In genomic region chr16:50309527-50310307, GRCh38 we compare ENCODE assay signal across 10 cellular contexts. TPM values are rescaled to one million over a fixed set of nuclear protein-coding genes. Genes with fewer than 3 reads are reported as not detected.
DNase-seq lines count a peak whose midpoint lies in the region; ATAC-seq, FAIRE-seq and TF ChIP-seq lines count a peak whose summit lies in the region.
"Had no signal": no experiment of that assay in that cellular context is flagged by ENCODE, and none has a peak within 500 bp of the region (broad histone marks: within the 10 kb centered on the region; RNA-seq: fewer than 3 reads in every experiment).

No MANE protein-coding gene starts in this region.

- POLR2A ChIA-PET in A549 (lab: Yijun Ruan, JAX) = no interaction called here

- no peak overlapping the region for H3K4me3 Mint-ChIP-seq in activated T-helper 17 cell treated with anti-CD3 and anti-CD28 coated beads, Interleukin-2, amount 50 U/mL, for 72 hours

- FAIRE-seq in A549 (lab: Jason Lieb, UNC) = no peak

- H3K4me1 ChIP-seq in A549 = no peaks in the 10 kb centered on the region

- H3K4me3 ChIP-seq in A549 = no peak overlapping the region
- no peak overlapping the region for H3K4me3 ChIP-seq in lower leg skin (ENCODE audit: low read depth, poor library complexity, severe bottlenecking)

- in situ Hi-C loops in GM13976 (cut with MboI; ENCODE audit: low sequenced_read_pairs, unreplicated experiment) = no loop called here

- DNase-seq in A549 (ENCODE audit: low read depth in 1 of 2, low spot score in 1 of 2) = no peak
- DNase-seq in GM13976 (ENCODE audit: low spot score) = peak; percentile 27
- DNase-seq in lower leg skin (ENCODE audit: low spot score in 2 of 2) = peak; percentile 14 to 84
- no peak for DNase-seq in NCI-H2081 (lab: John Stamatoyannopoulos, UW)
- no peak for DNase-seq in SW 1271 (lab: John Stamatoyannopoulos, UW)
- DNase-seq: DMS79 treated with DMSO at 0.1 percent for 48 hours, NCI-H1048 had no signal

- H3K4me1 Mint-ChIP-seq in activated T-helper 17 cell treated with anti-CD3 and anti-CD28 coated beads, Interleukin-2, amount 50 U/mL, for 72 hours = peaks cover 20% of the 10 kb centered on the region

- no peak for TF ChIP-seq EP300 in A549 (IDR thresholded peaks at IDR 0.05)

- no peak for TF ChIP-seq CTCF in A549 (IDR thresholded peaks at IDR 0.05)
- no peak for TF ChIP-seq CTCF in GM13976 (IDR thresholded peaks at IDR 0.05; ENCODE audit: borderline replicate concordance, control extremely low read depth, extremely low read depth, insufficient read depth, missing control alignments)
- no peak for TF ChIP-seq CTCF in lower leg skin (IDR thresholded peaks at IDR 0.05)

- TF ChIP-seq RAD21 in A549 (conservative IDR thresholded peaks at IDR 0.05 in 1 of 2, IDR thresholded peaks at IDR 0.05 in 1 of 2) = no peak

- peaks cover 74% of the 10 kb centered on the region for H3K36me3 Mint-ChIP-seq in activated T-helper 17 cell treated with anti-CD3 and anti-CD28 coated beads, Interleukin-2, amount 50 U/mL, for 72 hours (ENCODE audit: low read depth)

- H3K27ac Mint-ChIP-seq in activated T-helper 17 cell treated with anti-CD3 and anti-CD28 coated beads, Interleukin-2, amount 50 U/mL, for 72 hours = peak overlapping the region; percentile 78

- no peak overlapping the region for H3K27ac ChIP-seq in A549

- no peak overlapping the region for H3K4me2 ChIP-seq in A549

- no peaks in the 10 kb centered on the region for H3K9me3 Mint-ChIP-seq in activated T-helper 17 cell treated with anti-CD3 and anti-CD28 coated beads, Interleukin-2, amount 50 U/mL, for 72 hours

- no peaks in the 10 kb centered on the region for H3K27me3 Mint-ChIP-seq in activated T-helper 17 cell treated with anti-CD3 and anti-CD28 coated beads, Interleukin-2, amount 50 U/mL, for 72 hours

- TF ChIP-seq POLR2A in A549 (IDR thresholded peaks at IDR 0.05; ENCODE audit: low read length) = no peak
- no peak for TF ChIP-seq POLR2A in lower leg skin (IDR thresholded peaks at IDR 0.05)

- CTCF ChIA-PET in A549 (lab: Yijun Ruan, JAX) = interaction anchor here (1.4 to 1.7 kb wide), 2 partner anchors 45 to 64 kb away, joined by 5 to 6 read pairs; no protein-coding TSS in a partner anchor

- no peaks in the 10 kb centered on the region for H3K9me3 ChIP-seq in A549

- intact Hi-C loops in lower leg skin (cut with DNase I; ENCODE audit: low total_unique reads) = no loop called here

- ATAC-seq in A549 (peak; percentile 11 to 28; a peak in 4 of 6 replicates), HG03196 (IDR thresholded peaks at IDR 0.05; ENCODE audit: unreplicated experiment) (no peak), HG02571 (IDR thresholded peaks at IDR 0.05; ENCODE audit: unreplicated experiment) (no peak)
- ATAC-seq in activated T-helper 17 cell treated with anti-CD3 and anti-CD28 coated beads, Interleukin-2, amount 50 U/mL, for 72 hours (replicated peaks) = no peak

- 96% methylated on average over 11 of the region's 15 CpGs for WGBS in A549 (ENCODE audit: missing lambda C conversion rate)
- WGBS in lower leg skin, 2 donors = 44 to 48% methylated on average over 13 to 15 of the region's 15 CpGs

TF ChIP-seq in A549, 52 proteins besides CTCF, POLR2A, EP300 and RAD21:
- TF ChIP-seq, protein P1, sequence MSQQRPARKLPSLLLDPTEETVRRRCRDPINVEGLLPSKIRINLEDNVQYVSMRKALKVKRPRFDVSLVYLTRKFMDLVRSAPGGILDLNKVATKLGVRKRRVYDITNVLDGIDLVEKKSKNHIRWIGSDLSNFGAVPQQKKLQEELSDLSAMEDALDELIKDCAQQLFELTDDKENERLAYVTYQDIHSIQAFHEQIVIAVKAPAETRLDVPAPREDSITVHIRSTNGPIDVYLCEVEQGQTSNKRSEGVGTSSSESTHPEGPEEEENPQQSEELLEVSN (IDR thresholded peaks at IDR 0.05; ENCODE audit: borderline replicate concordance, low read depth) = no peak
- TF ChIP-seq JUN (IDR thresholded peaks at IDR 0.05) (no peak), SREBF2 (IDR thresholded peaks at IDR 0.05) (no peak), SMC3 (IDR thresholded peaks at IDR 0.05) (no peak), FOSB (CRISPR knock-in tag; IDR thresholded peaks at IDR 0.05) (no peak), HOXA7 (CRISPR knock-in tag; IDR thresholded peaks at IDR 0.05) (no peak), PBX3 (IDR thresholded peaks at IDR 0.05) (no peak), BHLHE40 (IDR thresholded peaks at IDR 0.05; ENCODE audit: low read depth, low read length) (no peak), ZC3H11A (IDR thresholded peaks at IDR 0.05) (no peak), KDM1A (IDR thresholded peaks at IDR 0.05; ENCODE audit: low read depth) (no peak), RFX5 (IDR thresholded peaks at IDR 0.05) (no peak), MAFK (IDR thresholded peaks at IDR 0.05; ENCODE audit: partially characterized antibody) (no peak), FOSL2 (IDR thresholded peaks at IDR 0.05) (no peak), FOSL2 (CRISPR knock-in tag; IDR thresholded peaks at IDR 0.05) (no peak), CBX8 (IDR thresholded peaks at IDR 0.05) (no peak), CHD4 (IDR thresholded peaks at IDR 0.05; ENCODE audit: borderline replicate concordance) (no peak), ESRRA (IDR thresholded peaks at IDR 0.05; ENCODE audit: borderline replicate concordance, low read length) (no peak), MAZ (IDR thresholded peaks at IDR 0.05; ENCODE audit: borderline replicate concordance, low read depth, low read length) (no peak)
- TF ChIP-seq, protein P2, sequence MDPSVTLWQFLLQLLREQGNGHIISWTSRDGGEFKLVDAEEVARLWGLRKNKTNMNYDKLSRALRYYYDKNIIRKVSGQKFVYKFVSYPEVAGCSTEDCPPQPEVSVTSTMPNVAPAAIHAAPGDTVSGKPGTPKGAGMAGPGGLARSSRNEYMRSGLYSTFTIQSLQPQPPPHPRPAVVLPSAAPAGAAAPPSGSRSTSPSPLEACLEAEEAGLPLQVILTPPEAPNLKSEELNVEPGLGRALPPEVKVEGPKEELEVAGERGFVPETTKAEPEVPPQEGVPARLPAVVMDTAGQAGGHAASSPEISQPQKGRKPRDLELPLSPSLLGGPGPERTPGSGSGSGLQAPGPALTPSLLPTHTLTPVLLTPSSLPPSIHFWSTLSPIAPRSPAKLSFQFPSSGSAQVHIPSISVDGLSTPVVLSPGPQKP (IDR thresholded peaks at IDR 0.05; ENCODE audit: low read depth, low read length) = no peak

RNA-seq across cellular contexts. Expression of gene ADCY7, which starts 43.4 kb away (rescaled TPM):
- 10.5 and 15.8 TPM in 2 replicates for polyA plus RNA-seq in A549 (2011; rRNA removed)
- 16.6 and 25.2 TPM in 2 replicates for polyA plus RNA-seq in A549 (2012; cell fraction: cytosol; rRNA removed)
- 54.2 and 75.4 TPM in 2 replicates for polyA plus RNA-seq in A549 (2012; cell fraction: nucleus; rRNA removed)
- 14.9 to 19.5 TPM (median 18.7 TPM) in 3 replicates for polyA plus RNA-seq in A549 (2017; fragmentation: RNase III; extraction: RNeasy Plus Mini Kit Qiagen cat#74134 plus additional on column Dnase treatment)
- 40.8 and 47.1 TPM in 2 replicates for polyA minus RNA-seq in A549 (2011; rRNA and poly(A)+ RNA removed)
- total RNA-seq in activated T-helper 17 cell treated with anti-CD3 and anti-CD28 coated beads, Interleukin-2, amount 50 U/mL, for 72 hours = 100 to 1,000 TPM; 156 to 173 TPM
- 10 to 100 TPM; 14.0 to 28.2 (median 21.0) TPM for total RNA-seq in lower leg skin

RNA-seq across cellular contexts. Expression of gene BRD7, which starts 59.1 kb away (rescaled TPM):
- 94.5 and 102 TPM in 2 replicates for polyA plus RNA-seq in A549 (2011; rRNA removed)
- 26.2 and 30.8 TPM in 2 replicates for polyA plus RNA-seq in A549 (2012; cell fraction: cytosol; rRNA removed)
- 28.5 and 30.8 TPM in 2 replicates for polyA plus RNA-seq in A549 (2012; cell fraction: nucleus; rRNA removed)
- 59.9 to 60.4 TPM (median 60.2 TPM) in 3 replicates for polyA plus RNA-seq in A549 (2017; fragmentation: RNase III; extraction: RNeasy Plus Mini Kit Qiagen cat#74134 plus additional on column Dnase treatment)
- polyA minus RNA-seq in A549 (2011; rRNA and poly(A)+ RNA removed) = 42.0 and 42.7 TPM in 2 replicates
- total RNA-seq in activated T-helper 17 cell treated with anti-CD3 and anti-CD28 coated beads, Interleukin-2, amount 50 U/mL, for 72 hours = 10 to 100 TPM; 53.5 to 63.9 TPM
- 10 to 100 TPM; 48.6 to 86.3 (median 52.0) TPM for total RNA-seq in lower leg skin

Comparison
In these comparisons a context has a peak if more than half of its experiments do, and no peak if none do; other contexts are left out.
1. ATAC-seq: peak in A549 (2 of 2); none in activated T-helper 17 cell treated with anti-CD3 and anti-CD28 coated beads, Interleukin-2, amount 50 U/mL, for 72 hours (single experiment), HG03196 (single experiment) and HG02571 (single experiment).
2. DNase-seq: peak in GM13976 (single experiment) and lower leg skin (2 of 2); none in A549 (0 of 2), NCI-H2081 (0 of 2) and SW 1271 (0 of 2).
3. RNA of gene ADCY7, which starts 43.4 kb away (total RNA-seq): 156 to 173 TPM in activated T-helper 17 cell treated with anti-CD3 and anti-CD28 coated beads, Interleukin-2, amount 50 U/mL, for 72 hours; 14.0 to 28.2 TPM in lower leg skin; every median in the first group is over 4 times any median in the second.